Comparison of ENCODE assay signal across 8 cellular contexts in the genomic region with DNA sequence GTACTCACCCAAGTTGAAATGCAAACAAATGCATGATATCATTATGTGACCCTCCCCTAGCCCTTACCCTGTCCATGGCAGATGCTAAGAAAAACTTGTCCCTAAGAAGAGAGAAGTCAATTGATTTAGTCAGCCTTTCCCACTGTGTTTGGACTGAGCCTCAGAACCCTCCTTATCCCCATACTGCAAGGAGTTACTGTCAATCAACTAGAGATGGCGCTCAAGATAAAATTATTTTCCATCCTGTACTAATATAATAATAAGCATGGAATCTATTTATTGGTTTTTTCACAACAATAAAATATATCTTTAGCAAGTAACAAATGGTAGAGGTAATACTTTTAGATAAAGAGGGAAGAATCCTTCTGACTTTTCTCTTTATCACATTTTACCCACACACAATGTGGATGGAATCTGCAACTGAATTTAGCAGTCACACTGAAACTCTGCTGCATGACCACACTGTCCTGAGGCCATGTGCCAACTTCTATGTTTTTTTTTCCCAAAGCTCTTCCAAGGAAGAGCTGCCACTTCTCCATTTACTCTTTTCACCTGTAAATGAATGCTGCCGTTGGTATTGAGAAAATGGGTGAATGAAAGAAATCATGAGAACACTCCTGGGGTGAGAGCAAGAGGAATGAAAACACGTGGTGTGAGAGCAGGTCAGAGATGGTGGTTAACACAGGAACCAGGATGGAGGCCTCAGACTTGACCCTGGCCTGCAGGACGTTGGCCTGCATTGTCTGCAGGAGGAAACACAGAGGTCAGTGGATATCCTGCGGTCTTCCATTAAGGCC. TPM values are rescaled to one million over a fixed set of nuclear protein-coding genes. Genes with fewer than 3 reads are reported as not detected.
DNase-seq lines count a peak whose midpoint lies in the region; ATAC-seq and TF ChIP-seq lines count a peak whose summit lies in the region.

No MANE protein-coding gene starts in this region.

- H3K36me3 ChIP-seq in MM.1S (replicated peaks; ENCODE audit: insufficient read depth, low read length) = no peaks in the 10 kb centered on the region
- no peaks in the 10 kb centered on the region for H3K36me3 ChIP-seq in endodermal cell (ENCODE audit: control insufficient read depth, insufficient read depth, low read length)

- ATAC-seq in GM19035 (IDR thresholded peaks at IDR 0.05; ENCODE audit: unreplicated experiment) (peak; percentile 34), HG03135 (IDR thresholded peaks at IDR 0.05; ENCODE audit: unreplicated experiment) (no peak), HG02852 (IDR thresholded peaks at IDR 0.05; ENCODE audit: unreplicated experiment) (no peak)

- H3K9me3 ChIP-seq in MM.1S (replicated peaks; ENCODE audit: insufficient read depth, low read length) = no peaks in the 10 kb centered on the region
- H3K9me3 ChIP-seq in endodermal cell (ENCODE audit: control insufficient read depth, low read length) = no peaks in the 10 kb centered on the region

- H3K27ac Mint-ChIP-seq in endodermal cell = no peak overlapping the region

- H3K27ac ChIP-seq in MM.1S (ENCODE audit: low read length) = peak overlapping the region; percentile 92
- H3K27ac ChIP-seq in endodermal cell (ENCODE audit: low read depth, low read length) = no peak overlapping the region
- H3K27ac ChIP-seq in skin epidermis = peak overlapping the region in 12 of 21 experiments; percentile 10 to 78 (median 66)

- H3K9me3 Mint-ChIP-seq in endodermal cell = no peaks in the 10 kb centered on the region

- H4K20me1 ChIP-seq in MM.1S (ENCODE audit: insufficient read depth, low read length) = no peaks in the 10 kb centered on the region

- H3K4me3 ChIP-seq in MM.1S (ENCODE audit: low read length) (no peak overlapping the region), endodermal cell (ENCODE audit: low read length) (no peak overlapping the region), skin epidermis (no peak overlapping the region)

- H2AFZ ChIP-seq in MM.1S (ENCODE audit: low read length) = peak overlapping the region; percentile 64

- H3K4me1 Mint-ChIP-seq in endodermal cell = peaks cover 25% of the 10 kb centered on the region

- H3K9me2 ChIP-seq in MM.1S (replicated peaks; ENCODE audit: insufficient read depth, low read length) = no peaks in the 10 kb centered on the region

- 13 to 72% methylated on average over 1 to 4 of the region's 5 CpGs for WGBS in endodermal cell (ENCODE audit: insufficient coverage in 1 of 2, insufficient read length in 1 of 2), 2 experiments

- H3K27me3 Mint-ChIP-seq in endodermal cell (ENCODE audit: insufficient read depth) = peaks cover 13% of the 10 kb centered on the region

- H3K79me2 ChIP-seq in MM.1S (ENCODE audit: low read length) = no peaks in the 10 kb centered on the region

- H3K36me3 Mint-ChIP-seq in endodermal cell (ENCODE audit: low read depth) = no peaks in the 10 kb centered on the region

- H3K27me3 ChIP-seq in MM.1S (replicated peaks; ENCODE audit: insufficient read depth, low read length) = no peaks in the 10 kb centered on the region
- no peaks in the 10 kb centered on the region for H3K27me3 ChIP-seq in endodermal cell (ENCODE audit: control insufficient read depth, insufficient read depth, low read length, poor library complexity, severe bottlenecking)

- peaks cover 15% of the 10 kb centered on the region for H3F3A ChIP-seq in MM.1S (ENCODE audit: insufficient read depth, low read length)

- H3K4me3 Mint-ChIP-seq in endodermal cell = no peak overlapping the region

- peak overlapping the region; percentile 44 for H3K4me2 ChIP-seq in MM.1S (ENCODE audit: low read depth, low read length)

- H3K4me1 ChIP-seq in MM.1S (ENCODE audit: low read length) (peaks cover 74% of the 10 kb centered on the region), endodermal cell (ENCODE audit: control insufficient read depth, insufficient read depth, low read length) (no peaks in the 10 kb centered on the region)

- TF ChIP-seq CTCF in MM.1S (IDR thresholded peaks at IDR 0.05; ENCODE audit: low read length) = 0 out of 2 replicates have a peak, but pooled peaks have one; percentile 5
- TF ChIP-seq CTCF in endodermal cell (conservative IDR thresholded peaks at IDR 0.05) = no peak

- DNase-seq in MM.1S (no peak), endodermal cell (peak; percentile 36), middle frontal gyrus (ENCODE audit: extremely low spot score, low spot score) (no peak)
- no peak for DNase-seq in stimulated activated CD4-positive, alpha-beta T cell treated with anti-CD3 and anti-CD28 coated beads, Interleukin-15, amount 100 ng/mL, for 24 hours

- H3K9ac ChIP-seq in MM.1S (ENCODE audit: low read length) (peak overlapping the region; percentile 25; the same call in 1 of the 2 replicates), endodermal cell (ENCODE audit: extremely low read depth, low read length, poor library complexity, severe bottlenecking) (no peak overlapping the region)

RNA-seq across cellular contexts. Expression of gene NT5E, which starts 10.5 kb away (rescaled TPM):
- total RNA-seq in endodermal cell = under 1 TPM; 0.33 to 0.75 TPM
- 0.71 TPM for polyA plus RNA-seq in endodermal cell (2013, experiment 1 of 2)
- 1.6 TPM for polyA plus RNA-seq in endodermal cell (2013, experiment 2 of 2)
